ENCODE assay signal across 2 cellular contexts in the genomic region with DNA sequence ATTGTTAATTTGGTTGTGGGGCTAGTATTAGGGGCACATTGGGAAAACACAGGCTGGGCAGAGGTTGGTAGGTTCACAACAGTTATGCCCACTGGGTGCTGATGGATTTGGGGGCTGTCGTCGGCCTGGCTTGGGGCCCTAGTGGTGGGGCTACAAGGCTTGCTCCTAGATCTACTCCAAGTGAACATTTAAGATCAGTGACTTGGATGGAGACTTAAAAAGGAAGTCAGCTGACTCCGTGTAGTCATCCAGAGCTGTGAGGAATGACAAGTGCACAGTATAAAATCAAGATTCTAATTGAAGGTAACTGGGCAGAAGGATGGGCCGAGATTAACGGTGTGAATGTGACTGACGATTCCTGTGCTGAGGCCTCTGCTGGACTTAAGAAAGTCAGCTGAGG.
TF ChIP-seq lines count a peak whose summit lies in the region.

No MANE protein-coding gene starts in this region.

TF ChIP-seq in A549, 52 proteins besides CTCF, POLR2A, EP300 and RAD21 (continued from another document):
- TF ChIP-seq E2F6 (IDR thresholded peaks at IDR 0.05; ENCODE audit: borderline replicate concordance, low read depth), result no peak
- TF ChIP-seq BCL3 (IDR thresholded peaks at IDR 0.05), result no peak
- TF ChIP-seq TFCP2L1 (CRISPR knock-in tag; IDR thresholded peaks at IDR 0.05), result no peak
- TF ChIP-seq NFE2L2 (conservative IDR thresholded peaks at IDR 0.05; ENCODE audit: low read length), result no peak
- no peak for TF ChIP-seq NPAS2 (CRISPR knock-in tag; IDR thresholded peaks at IDR 0.05; ENCODE audit: borderline replicate concordance)
- TF ChIP-seq ZNF302 (CRISPR knock-in tag; IDR thresholded peaks at IDR 0.05), result no peak
- no peak for TF ChIP-seq HMGXB4 (CRISPR knock-in tag; IDR thresholded peaks at IDR 0.05; ENCODE audit: borderline replicate concordance)
- no peak for TF ChIP-seq HOXB5 (CRISPR knock-in tag; IDR thresholded peaks at IDR 0.05)
- no peak for TF ChIP-seq CBX2 (IDR thresholded peaks at IDR 0.05; ENCODE audit: borderline replicate concordance, low read depth)

TF ChIP-seq in HCT116, 20 proteins besides CTCF, POLR2A, EP300 and RAD21 (continued from another document):
- TF ChIP-seq REST (IDR thresholded peaks at IDR 0.05; ENCODE audit: low read depth) (no peak), ELF1 (IDR thresholded peaks at IDR 0.05; ENCODE audit: borderline replicate concordance, low read depth) (no peak)
TF ChIP-seq in HCT116: peak in this region for 0.
